21 cellular contexts compared by ENCODE assay signal in genomic region chr9:89872426-89872912, GRCh38.
DNase-seq lines count a peak whose midpoint lies in the region; ATAC-seq, FAIRE-seq and TF ChIP-seq lines count a peak whose summit lies in the region.
"Had no signal": no experiment of that assay in that cellular context is flagged by ENCODE, and none has a peak within 500 bp of the region (broad histone marks: within the 10 kb centered on the region; RNA-seq: fewer than 3 reads in every experiment).

No MANE protein-coding gene starts in this region.

- H3K27me3 ChIP-seq in esophagus muscularis mucosa (no peaks in the 10 kb centered on the region), gastrocnemius medialis (no peaks in the 10 kb centered on the region)

- TF ChIP-seq CTCF in VCaP (conservative IDR thresholded peaks at IDR 0.05) (no peak), esophagus muscularis mucosa (IDR thresholded peaks at IDR 0.05) (no peak), gastrocnemius medialis (IDR thresholded peaks at IDR 0.05 in 4 of 5, conservative IDR thresholded peaks at IDR 0.05 in 1 of 5) (no peak)

- DNase-seq in esophagus muscularis mucosa (ENCODE audit: extremely low spot score) = no peak
- peak; percentile 36 for DNase-seq in left lobe of liver (ENCODE audit: low spot score)
- DNase-seq in gastrocnemius medialis = peak in 1 of 2 donors; percentile 26
- DNase-seq in GM12892 (ENCODE audit: insufficient read length) = no peak
- DNase-seq in 8988T = no peak
- DNase-seq: activated CD4-positive, alpha-beta T cell treated with anti-CD3 and anti-CD28 coated beads, Interleukin-2, amount 50 U/mL, for 4 hours; activated CD8-positive, alpha-beta memory T cell treated with anti-CD3 and anti-CD28 coated beads, Interleukin-2, amount 50 U/mL, for 4 hours; DMS153; effector CD4-positive, alpha-beta T cell; foreskin melanocyte; NCI-H1048; NCI-H187; NCI-H526 treated with DMSO at 0.1 percent for 48 hours; stimulated activated naive CD8-positive, alpha-beta T cell treated with anti-CD3 and anti-CD28 coated beads, Interleukin-15, amount 100 ng/mL, for 72 hours; trophoblast cell had no signal

- ATAC-seq in left lobe of liver (no peak), gastrocnemius medialis (peak; percentile 7 to 32), GM21423 (IDR thresholded peaks at IDR 0.05; ENCODE audit: unreplicated experiment) (no peak), HG03565 (IDR thresholded peaks at IDR 0.05; ENCODE audit: unreplicated experiment) (no peak)
- ATAC-seq: SK-N-SH treated with all-trans-retinoic acid at 6 μM for 48 hours; stimulated activated naive CD8-positive, alpha-beta T cell treated with anti-CD3 and anti-CD28 coated beads, Interleukin-15, amount 100 ng/mL, for 72 hours had no signal

- H3K4me1 ChIP-seq in esophagus muscularis mucosa (peaks cover 43 to 62% (median 52%) of the 10 kb centered on the region in 4 donors), gastrocnemius medialis (peaks cover 47 to 49% of the 10 kb centered on the region in 2 donors)

- H3K27ac ChIP-seq in VCaP (peak overlapping the region; percentile 76; the same call in 1 of the 2 replicates), esophagus muscularis mucosa (replicated peaks in 1 of 4) (peak overlapping the region; percentile 17 to 72 (median 60)), gastrocnemius medialis (peak overlapping the region; percentile 82 to 93 (median 86))
- H3K27ac ChIP-seq: HL-60 had no signal

- intact Hi-C loops in esophagus muscularis mucosa (cut with DNase I) (no loop called here), gastrocnemius medialis (cut with DNase I; ENCODE audit: low total_unique reads) (loop anchor here (5.0 to 10.0 kb wide), 4 partner anchors 132 to 1322 kb away; partner anchors contain the start of genes CKS2 and SECISBP2)

- no peak for TF ChIP-seq POLR2A in esophagus muscularis mucosa (IDR thresholded peaks at IDR 0.05; ENCODE audit: low read depth)
- TF ChIP-seq POLR2A in gastrocnemius medialis (IDR thresholded peaks at IDR 0.05) = no peak
- TF ChIP-seq POLR2A in GM12892 (IDR thresholded peaks at IDR 0.05; ENCODE audit: low read depth, low read length) = no peak

- H3K9me3 ChIP-seq in esophagus muscularis mucosa (no peaks in the 10 kb centered on the region), gastrocnemius medialis (no peaks in the 10 kb centered on the region)

- H3K4me3 ChIP-seq in esophagus muscularis mucosa (no peak overlapping the region), gastrocnemius medialis (no peak overlapping the region)

- no peaks in the 10 kb centered on the region for H3K36me3 ChIP-seq in esophagus muscularis mucosa
- no peaks in the 10 kb centered on the region for H3K36me3 ChIP-seq in gastrocnemius medialis

- no peak for TF ChIP-seq EP300 in esophagus muscularis mucosa (IDR thresholded peaks at IDR 0.05)

- WGBS in esophagus muscularis mucosa = 78% methylated on average over 9 of the region's 9 CpGs

- no peak for FAIRE-seq in GM12892 (lab: Jason Lieb, UNC)
- FAIRE-seq: keratinocyte had no signal

- in situ Hi-C loops in gastrocnemius medialis (cut with MboI; ENCODE audit: low sequenced_read_pairs in 4 of 4) = no loop called here

Comparison
In these comparisons a context has a peak if more than half of its experiments do, and no peak if none do; other contexts are left out.
1. ATAC-seq: peak in gastrocnemius medialis (2 of 2); none in left lobe of liver (single experiment), GM21423 (single experiment) and HG03565 (single experiment).
2. Peak in every context shown above with its lines, with median percentiles within 50 percentile points of each other: H3K27ac ChIP-seq.